In genomic region chr17:11980813-11981212, GRCh38 we compare ENCODE assay signal across 1 cellular context.
TF ChIP-seq lines count a peak whose summit lies in the region.

No MANE protein-coding gene starts in this region.

TF ChIP-seq in HCT116, 20 proteins besides CTCF, POLR2A, EP300 and RAD21 (continued from another document):
- no peak for TF ChIP-seq REST (IDR thresholded peaks at IDR 0.05; ENCODE audit: low read depth)
- no peak for TF ChIP-seq JUND (IDR thresholded peaks at IDR 0.05)
- no peak for TF ChIP-seq EZH2 (IDR thresholded peaks at IDR 0.05)
- TF ChIP-seq EGR1 (IDR thresholded peaks at IDR 0.05; ENCODE audit: low read depth): no peak
